12 cellular contexts compared by ENCODE assay signal in the genomic region with DNA sequence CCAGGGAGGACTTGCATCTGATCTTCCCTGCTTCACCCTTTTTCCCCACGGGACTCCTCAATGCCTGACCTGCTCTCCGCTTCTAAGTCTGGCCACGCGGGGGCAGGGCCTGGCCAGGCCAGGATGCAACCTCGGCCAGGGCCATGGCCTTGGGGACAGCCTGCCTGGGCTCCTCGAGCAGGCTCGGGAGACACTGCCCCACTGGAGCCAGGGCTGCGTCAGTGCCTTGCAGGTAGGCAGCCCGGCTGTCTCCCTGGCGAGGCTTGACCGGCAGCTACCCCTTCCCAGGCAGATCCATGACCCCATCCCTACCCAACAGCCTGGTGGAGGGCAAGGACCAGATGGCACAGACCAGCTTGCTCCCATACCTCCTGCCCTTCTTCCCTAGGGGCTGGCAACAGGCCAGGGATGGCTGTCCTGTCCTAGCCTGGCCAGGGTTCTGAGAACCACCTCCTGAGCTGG. TPM values are rescaled to one million over a fixed set of nuclear protein-coding genes. Genes with fewer than 3 reads are reported as not detected.
DNase-seq lines count a peak whose midpoint lies in the region; ATAC-seq, FAIRE-seq and TF ChIP-seq lines count a peak whose summit lies in the region.
"Had no signal": no experiment of that assay in that cellular context is flagged by ENCODE, and none has a peak within 500 bp of the region (broad histone marks: within the 10 kb centered on the region; RNA-seq: fewer than 3 reads in every experiment).

No MANE protein-coding gene starts in this region.

- H3K36me3 ChIP-seq in brain microvascular endothelial cell (replicated peaks) = no peaks in the 10 kb centered on the region
- H3K36me3 ChIP-seq in small intestine (ENCODE audit: control insufficient read depth in 2 of 2, insufficient read depth in 2 of 2, low read length in 2 of 2) = no peaks in the 10 kb centered on the region

- intact Hi-C loops in left colon (cut with DNase I, micrococcal nuclease) = no loop called here

- no peaks in the 10 kb centered on the region for H3K4me1 ChIP-seq in small intestine (ENCODE audit: control insufficient read depth in 2 of 2, insufficient read depth in 1 of 2, low read depth in 1 of 2, low read length in 1 of 2)

- no peaks in the 10 kb centered on the region for H3K9me3 ChIP-seq in small intestine (ENCODE audit: control insufficient read depth, low read depth)

- 20 to 41% (median 40%) methylated on average over 11 of the region's 11 CpGs for WGBS in small intestine, 3 donors

- H3K27ac ChIP-seq in brain microvascular endothelial cell = no peak overlapping the region
- no peak overlapping the region for H3K27ac ChIP-seq in small intestine (ENCODE audit: low read depth in 1 of 2, low read length in 1 of 2)
- H3K27ac ChIP-seq: skin epidermis had no signal

- H3K27me3 ChIP-seq in brain microvascular endothelial cell (replicated peaks) = peaks cover 69% of the 10 kb centered on the region
- H3K27me3 ChIP-seq in small intestine (ENCODE audit: control insufficient read depth in 2 of 2, insufficient read depth in 2 of 2, low read length in 2 of 2) = peaks cover 2 to 18% of the 10 kb centered on the region in 2 donors

- DNase-seq in HuH-7.5 (ENCODE audit: low spot score) = peak; percentile 91
- DNase-seq in brain microvascular endothelial cell = no peak
- DNase-seq in left colon = peak in 1 of 2 donors; percentile 12
- DNase-seq in small intestine = peak; percentile 76
- DNase-seq in activated CD8-positive, alpha-beta memory T cell treated with anti-CD3 and anti-CD28 coated beads, Interleukin-2, amount 50 U/mL, for 48 hours = no peak
- no peak for DNase-seq in NAMALWA (ENCODE audit: low spot score)
- DNase-seq in COR-L47 (lab: John Stamatoyannopoulos, UW) = no peak
- DNase-seq: activated CD8-positive, alpha-beta memory T cell treated with anti-CD3 and anti-CD28 coated beads, Interleukin-2, amount 50 U/mL, for 4 hours; effector memory CD4-positive, alpha-beta T cell; stimulated activated naive CD4-positive, alpha-beta T cell had no signal

- no peak for FAIRE-seq in small intestine (lab: Jason Lieb, UNC)

- peak; percentile 63 for TF ChIP-seq CTCF in brain microvascular endothelial cell (IDR thresholded peaks at IDR 0.05; ENCODE audit: low read depth, low read length, missing control alignments)

- H3K4me3 ChIP-seq in brain microvascular endothelial cell (ENCODE audit: low read depth, low read length) (no peak overlapping the region), small intestine (ENCODE audit: low read depth in 1 of 2, low read length in 2 of 2) (peak overlapping the region in 1 of 2 donors; percentile 63)
- H3K4me3 ChIP-seq: skin epidermis had no signal

- ATAC-seq in left colon (peak; percentile 40), HG03175 (IDR thresholded peaks at IDR 0.05; ENCODE audit: unreplicated experiment) (no peak)

- in situ Hi-C loops in brain microvascular endothelial cell (cut with HindIII; ENCODE audit: low pct_ligation_motif_present, low sequenced_read_pairs) = loop anchor here (25.0 kb wide), 1 partner anchor 346 kb away; no protein-coding TSS in a partner anchor

RNA-seq across cellular contexts. Expression of gene PRDM16, which starts 2.7 kb away (rescaled TPM):
- 1 to 10 TPM; 1.1 to 1.2 TPM for total RNA-seq in left colon
- polyA plus RNA-seq in small intestine = 10 to 100 TPM in 1 of 3 donors, 1 to 10 TPM in 2; 5.4 to 11.4 (median 6.0) TPM

RNA-seq across cellular contexts. Expression of gene ACTRT2, which starts 45.0 kb away (rescaled TPM):
- total RNA-seq in left colon = not detected
- polyA plus RNA-seq in small intestine = not detected

Comparison
In these comparisons a context has a peak if more than half of its experiments do, and no peak if none do; other contexts are left out.
1. DNase-seq: peak in HuH-7.5 (single experiment) and small intestine (single experiment); none in brain microvascular endothelial cell (single experiment), activated CD8-positive, alpha-beta memory T cell treated with anti-CD3 and anti-CD28 coated beads, Interleukin-2, amount 50 U/mL, for 48 hours (single experiment), NAMALWA (single experiment) and COR-L47 (single experiment).